1 cellular context compared by ENCODE assay signal in the genomic region with DNA sequence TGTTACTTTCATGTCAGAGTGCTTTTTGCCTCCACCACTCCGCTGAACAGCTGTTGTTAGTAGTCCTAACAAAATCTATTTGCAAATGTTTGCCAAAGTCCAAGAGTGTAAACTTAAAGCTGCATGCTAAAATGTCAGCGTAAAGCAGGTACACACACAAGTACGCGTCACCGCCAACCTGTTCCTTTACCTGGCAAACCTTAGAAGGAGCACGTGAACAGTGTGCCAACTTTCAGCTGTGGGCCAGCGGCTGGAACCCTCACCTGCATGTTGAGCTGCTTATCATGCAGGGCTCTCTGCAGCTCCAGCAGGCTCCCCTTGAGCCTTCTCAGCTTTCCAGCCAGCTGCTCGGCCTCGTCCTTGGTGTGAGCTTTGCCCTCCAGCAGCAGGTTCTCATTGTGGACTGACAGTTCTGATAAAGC.
TF ChIP-seq lines count a peak whose summit lies in the region.

No MANE protein-coding gene starts in this region.

TF ChIP-seq in HepG2, 621 proteins besides CTCF, POLR2A, EP300 and RAD21 (continued from another document and continues in another):
- TF ChIP-seq ZNF276 (CRISPR knock-in tag; IDR thresholded peaks at IDR 0.05; ENCODE audit: low read depth) = peak; percentile 39; the same call in 1 of the 2 replicates
- TF ChIP-seq SNAPC2 (CRISPR knock-in tag; IDR thresholded peaks at IDR 0.05) = no peak
- no peak for TF ChIP-seq RFX3 (CRISPR knock-in tag; IDR thresholded peaks at IDR 0.05)
- TF ChIP-seq ZNF331 (CRISPR knock-in tag; IDR thresholded peaks at IDR 0.05) = peak; percentile 56
- TF ChIP-seq TOPORS (CRISPR knock-in tag; IDR thresholded peaks at IDR 0.05) = no peak; the same call in 1 of the 2 replicates
- no peak for TF ChIP-seq HNF1A (IDR thresholded peaks at IDR 0.05; ENCODE audit: low read depth)
- TF ChIP-seq HNF1A (CRISPR knock-in tag; IDR thresholded peaks at IDR 0.05; ENCODE audit: borderline replicate concordance) = peak; percentile 58; the same call in 1 of the 2 replicates
- TF ChIP-seq, protein P1, sequence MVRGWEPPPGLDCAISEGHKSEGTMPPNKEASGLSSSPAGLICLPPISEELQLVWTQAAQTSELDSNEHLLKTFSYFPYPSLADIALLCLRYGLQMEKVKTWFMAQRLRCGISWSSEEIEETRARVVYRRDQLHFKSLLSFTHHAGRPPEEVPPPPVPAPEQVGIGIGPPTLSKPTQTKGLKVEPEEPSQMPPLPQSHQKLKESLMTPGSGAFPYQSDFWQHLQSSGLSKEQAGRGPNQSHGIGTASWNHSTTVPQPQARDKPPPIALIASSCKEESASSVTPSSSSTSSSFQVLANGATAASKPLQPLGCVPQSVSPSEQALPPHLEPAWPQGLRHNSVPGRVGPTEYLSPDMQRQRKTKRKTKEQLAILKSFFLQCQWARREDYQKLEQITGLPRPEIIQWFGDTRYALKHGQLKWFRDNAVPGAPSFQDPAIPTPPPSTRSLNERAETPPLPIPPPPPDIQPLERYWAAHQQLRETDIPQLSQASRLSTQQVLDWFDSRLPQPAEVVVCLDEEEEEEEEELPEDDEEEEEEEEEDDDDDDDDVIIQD (CRISPR knock-in tag; IDR thresholded peaks at IDR 0.05; ENCODE audit: low read depth) = peak; percentile 82
- peak; percentile 39; the same call in 1 of the 2 replicates for TF ChIP-seq ZBTB7B (CRISPR knock-in tag; IDR thresholded peaks at IDR 0.05)
- peak; percentile 96 for TF ChIP-seq ZNF431 (CRISPR knock-in tag; IDR thresholded peaks at IDR 0.05; ENCODE audit: borderline replicate concordance, low read depth)
- TF ChIP-seq ELF4 (CRISPR knock-in tag; IDR thresholded peaks at IDR 0.05; ENCODE audit: borderline replicate concordance) = no peak
- TF ChIP-seq ZKSCAN8 (CRISPR knock-in tag; IDR thresholded peaks at IDR 0.05; ENCODE audit: borderline replicate concordance) = 0 out of 2 replicates have a peak, but pooled peaks have one; percentile 83
- TF ChIP-seq BORCS8-MEF2B (CRISPR knock-in tag; IDR thresholded peaks at IDR 0.05) = peak; percentile 68; the same call in 1 of the 2 replicates
- TF ChIP-seq MIER2 (CRISPR knock-in tag; IDR thresholded peaks at IDR 0.05) = peak; percentile 69
- peak; percentile 41; the same call in 1 of the 2 replicates for TF ChIP-seq ZSCAN5A (CRISPR knock-in tag; IDR thresholded peaks at IDR 0.05; ENCODE audit: borderline replicate concordance)
- TF ChIP-seq FOXJ3 (CRISPR knock-in tag; IDR thresholded peaks at IDR 0.05; ENCODE audit: borderline replicate concordance) = peak; percentile 85; the same call in 1 of the 2 replicates
- TF ChIP-seq FOXA3 (CRISPR knock-in tag; IDR thresholded peaks at IDR 0.05) = peak; percentile 72
- TF ChIP-seq, protein P2, sequence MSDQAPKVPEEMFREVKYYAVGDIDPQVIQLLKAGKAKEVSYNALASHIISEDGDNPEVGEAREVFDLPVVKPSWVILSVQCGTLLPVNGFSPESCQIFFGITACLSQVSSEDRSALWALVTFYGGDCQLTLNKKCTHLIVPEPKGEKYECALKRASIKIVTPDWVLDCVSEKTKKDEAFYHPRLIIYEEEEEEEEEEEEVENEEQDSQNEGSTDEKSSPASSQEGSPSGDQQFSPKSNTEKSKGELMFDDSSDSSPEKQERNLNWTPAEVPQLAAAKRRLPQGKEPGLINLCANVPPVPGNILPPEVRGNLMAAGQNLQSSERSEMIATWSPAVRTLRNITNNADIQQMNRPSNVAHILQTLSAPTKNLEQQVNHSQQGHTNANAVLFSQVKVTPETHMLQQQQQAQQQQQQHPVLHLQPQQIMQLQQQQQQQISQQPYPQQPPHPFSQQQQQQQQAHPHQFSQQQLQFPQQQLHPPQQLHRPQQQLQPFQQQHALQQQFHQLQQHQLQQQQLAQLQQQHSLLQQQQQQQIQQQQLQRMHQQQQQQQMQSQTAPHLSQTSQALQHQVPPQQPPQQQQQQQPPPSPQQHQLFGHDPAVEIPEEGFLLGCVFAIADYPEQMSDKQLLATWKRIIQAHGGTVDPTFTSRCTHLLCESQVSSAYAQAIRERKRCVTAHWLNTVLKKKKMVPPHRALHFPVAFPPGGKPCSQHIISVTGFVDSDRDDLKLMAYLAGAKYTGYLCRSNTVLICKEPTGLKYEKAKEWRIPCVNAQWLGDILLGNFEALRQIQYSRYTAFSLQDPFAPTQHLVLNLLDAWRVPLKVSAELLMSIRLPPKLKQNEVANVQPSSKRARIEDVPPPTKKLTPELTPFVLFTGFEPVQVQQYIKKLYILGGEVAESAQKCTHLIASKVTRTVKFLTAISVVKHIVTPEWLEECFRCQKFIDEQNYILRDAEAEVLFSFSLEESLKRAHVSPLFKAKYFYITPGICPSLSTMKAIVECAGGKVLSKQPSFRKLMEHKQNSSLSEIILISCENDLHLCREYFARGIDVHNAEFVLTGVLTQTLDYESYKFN (CRISPR knock-in tag; conservative IDR thresholded peaks at IDR 0.05) = peak; percentile 92
- peak; percentile 59; the same call in 1 of the 2 replicates for TF ChIP-seq ZNF558 (CRISPR knock-in tag; IDR thresholded peaks at IDR 0.05; ENCODE audit: borderline replicate concordance)
- TF ChIP-seq ZNF414 (CRISPR knock-in tag; IDR thresholded peaks at IDR 0.05) = 0 out of 2 replicates have a peak, but pooled peaks have one; percentile 66
- no peak for TF ChIP-seq RFXAP (CRISPR knock-in tag; IDR thresholded peaks at IDR 0.05; ENCODE audit: borderline replicate concordance)
- TF ChIP-seq TIGD3 (CRISPR knock-in tag; IDR thresholded peaks at IDR 0.05; ENCODE audit: borderline replicate concordance) = no peak
- TF ChIP-seq, protein P3, sequence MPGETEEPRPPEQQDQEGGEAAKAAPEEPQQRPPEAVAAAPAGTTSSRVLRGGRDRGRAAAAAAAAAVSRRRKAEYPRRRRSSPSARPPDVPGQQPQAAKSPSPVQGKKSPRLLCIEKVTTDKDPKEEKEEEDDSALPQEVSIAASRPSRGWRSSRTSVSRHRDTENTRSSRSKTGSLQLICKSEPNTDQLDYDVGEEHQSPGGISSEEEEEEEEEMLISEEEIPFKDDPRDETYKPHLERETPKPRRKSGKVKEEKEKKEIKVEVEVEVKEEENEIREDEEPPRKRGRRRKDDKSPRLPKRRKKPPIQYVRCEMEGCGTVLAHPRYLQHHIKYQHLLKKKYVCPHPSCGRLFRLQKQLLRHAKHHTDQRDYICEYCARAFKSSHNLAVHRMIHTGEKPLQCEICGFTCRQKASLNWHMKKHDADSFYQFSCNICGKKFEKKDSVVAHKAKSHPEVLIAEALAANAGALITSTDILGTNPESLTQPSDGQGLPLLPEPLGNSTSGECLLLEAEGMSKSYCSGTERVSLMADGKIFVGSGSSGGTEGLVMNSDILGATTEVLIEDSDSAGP (CRISPR knock-in tag; IDR thresholded peaks at IDR 0.05; ENCODE audit: borderline replicate concordance) = peak; percentile 76
- TF ChIP-seq MLX (CRISPR knock-in tag; IDR thresholded peaks at IDR 0.05) = peak; percentile 79
- peak; percentile 76; the same call in 1 of the 2 replicates for TF ChIP-seq ZNF607 (CRISPR knock-in tag; IDR thresholded peaks at IDR 0.05; ENCODE audit: borderline replicate concordance)
- peak; percentile 95 for TF ChIP-seq ZGPAT (CRISPR knock-in tag; IDR thresholded peaks at IDR 0.05)
- 0 out of 2 replicates have a peak, but pooled peaks have one; percentile 47 for TF ChIP-seq ZNF343 (CRISPR knock-in tag; IDR thresholded peaks at IDR 0.05)
- TF ChIP-seq, protein P4, sequence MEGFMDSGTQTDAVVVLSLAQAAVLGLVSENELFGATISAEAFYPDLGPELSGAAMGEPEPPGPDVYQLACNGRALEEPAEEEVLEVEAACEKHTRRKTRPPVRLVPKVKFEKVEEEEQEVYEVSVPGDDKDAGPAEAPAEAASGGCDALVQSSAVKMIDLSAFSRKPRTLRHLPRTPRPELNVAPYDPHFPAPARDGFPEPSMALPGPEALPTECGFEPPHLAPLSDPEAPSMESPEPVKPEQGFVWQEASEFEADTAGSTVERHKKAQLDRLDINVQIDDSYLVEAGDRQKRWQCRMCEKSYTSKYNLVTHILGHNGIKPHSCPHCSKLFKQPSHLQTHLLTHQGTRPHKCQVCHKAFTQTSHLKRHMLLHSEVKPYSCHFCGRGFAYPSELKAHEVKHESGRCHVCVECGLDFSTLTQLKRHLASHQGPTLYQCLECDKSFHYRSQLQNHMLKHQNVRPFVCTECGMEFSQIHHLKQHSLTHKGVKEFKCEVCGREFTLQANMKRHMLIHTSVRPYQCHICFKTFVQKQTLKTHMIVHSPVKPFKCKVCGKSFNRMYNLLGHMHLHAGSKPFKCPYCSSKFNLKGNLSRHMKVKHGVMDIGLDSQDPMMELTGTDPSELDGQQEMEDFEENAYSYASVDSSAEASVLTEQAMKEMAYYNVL (CRISPR knock-in tag; IDR thresholded peaks at IDR 0.05; ENCODE audit: borderline replicate concordance) = peak; percentile 91
- peak; percentile 83; the same call in 1 of the 2 replicates for TF ChIP-seq TSC22D2 (CRISPR knock-in tag; IDR thresholded peaks at IDR 0.05; ENCODE audit: borderline replicate concordance)
